ENCODE assay signal across 8 cellular contexts in the genomic region with DNA sequence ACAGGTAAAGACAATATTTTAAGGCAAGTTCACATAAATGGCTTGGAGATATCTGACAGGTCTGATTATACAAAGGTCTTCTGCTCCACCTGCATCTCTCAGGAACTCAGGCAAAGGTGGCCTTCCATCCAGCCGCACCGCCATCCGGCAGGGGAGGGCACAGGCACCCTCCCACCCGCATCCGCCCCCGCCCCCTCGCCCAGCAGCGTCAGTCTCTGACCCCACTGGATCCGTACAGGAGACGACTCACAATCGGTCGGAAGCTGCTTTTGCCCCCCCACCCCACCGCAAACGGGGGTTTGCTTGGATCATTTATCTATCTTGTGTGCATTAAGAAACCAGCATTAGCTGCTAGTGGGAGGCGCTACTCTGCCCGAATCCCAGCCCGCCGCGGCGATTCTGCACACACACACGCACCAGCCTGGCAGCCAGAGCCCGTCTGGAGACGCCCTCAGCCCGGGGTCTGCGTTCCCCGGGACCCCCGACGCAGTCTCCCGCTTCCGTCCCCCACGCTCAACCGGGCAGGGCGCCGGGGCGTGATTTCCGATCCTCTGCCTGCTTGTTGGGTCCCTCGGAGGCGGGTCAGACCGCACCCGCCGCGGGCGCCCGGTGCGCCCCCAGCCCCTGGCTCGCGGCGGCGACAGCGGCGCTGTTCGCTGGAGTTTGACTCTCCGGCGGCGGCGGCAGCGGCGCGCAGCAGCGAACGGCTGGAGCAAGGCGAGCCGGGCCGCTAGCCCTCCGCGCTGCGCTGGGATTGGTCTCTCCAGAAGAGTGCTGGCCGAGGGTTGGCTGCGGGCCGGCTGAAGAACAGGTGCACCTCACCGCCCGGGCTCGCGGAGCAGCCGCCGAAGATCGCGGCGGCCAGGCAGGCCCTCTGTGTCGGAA. TPM values are rescaled to one million over a fixed set of nuclear protein-coding genes. Genes with fewer than 3 reads are reported as not detected.
DNase-seq lines count a peak whose midpoint lies in the region; ATAC-seq and TF ChIP-seq lines count a peak whose summit lies in the region.

No MANE protein-coding gene starts in this region.

- H3K4me1 ChIP-seq in Caco-2 = no peaks in the 10 kb centered on the region

- no peak for TF ChIP-seq CTCF in Caco-2 (IDR thresholded peaks at IDR 0.05; ENCODE audit: insufficient read depth in 1 of 2, low read depth in 1 of 2, low read length in 1 of 2, severe bottlenecking in 1 of 2, unreplicated experiment in 1 of 2)

- no peaks in the 10 kb centered on the region for H3K9me3 Mint-ChIP-seq in activated T-helper 2 cell treated with anti-CD3 and anti-CD28 coated beads, Interferon-gamma antibody, Interleukin-2, Interleukin-4, amounts not matched to agents 10 μg/mL and 5 μg/mL and 100 μg/mL, durations not matched to agents 14 hours and 24 hours and 36 hours
- H3K9me3 Mint-ChIP-seq in Caco-2 (ENCODE audit: unreplicated experiment) = peaks cover 10% of the 10 kb centered on the region

- intact Hi-C loops in posterior cingulate gyrus (cut with DNase I) = no loop called here
- intact Hi-C loops in activated T-helper 2 cell treated with anti-CD3 and anti-CD28 coated beads, Interferon-gamma antibody, Interleukin-2, Interleukin-4, amounts not matched to agents 10 μg/mL and 5 μg/mL and 100 μg/mL, durations not matched to agents 14 hours and 24 hours and 36 hours (cut with micrococcal nuclease) = no loop called here
- intact Hi-C loops in Caco-2 (cut with micrococcal nuclease; ENCODE audit: unreplicated experiment) = no loop called here

- POLR2A ChIA-PET in Caco-2 (lab: Charles Lee) = no interaction called here

- no peaks in the 10 kb centered on the region for H3K27me3 ChIP-seq in Caco-2 (replicated peaks; ENCODE audit: control insufficient read depth, insufficient read depth, low read length)

- no TSS peak for BruUV-seq in Caco-2 (replicated peaks; lab: Mats Ljungman, UMichigan)

- no peak overlapping the region for H3K27ac Mint-ChIP-seq in activated T-helper 2 cell treated with anti-CD3 and anti-CD28 coated beads, Interferon-gamma antibody, Interleukin-2, Interleukin-4, amounts not matched to agents 10 μg/mL and 5 μg/mL and 100 μg/mL, durations not matched to agents 14 hours and 24 hours and 36 hours
- no peak overlapping the region for H3K27ac Mint-ChIP-seq in Caco-2 (ENCODE audit: unreplicated experiment)

- ATAC-seq in SK-N-SH treated with all-trans-retinoic acid at 6 μM for 48 hours = peak; percentile 82

- H3K4me1 Mint-ChIP-seq in activated T-helper 2 cell treated with anti-CD3 and anti-CD28 coated beads, Interferon-gamma antibody, Interleukin-2, Interleukin-4, amounts not matched to agents 10 μg/mL and 5 μg/mL and 100 μg/mL, durations not matched to agents 14 hours and 24 hours and 36 hours (ENCODE audit: low read depth) = peaks cover 6% of the 10 kb centered on the region
- H3K4me1 Mint-ChIP-seq in Caco-2 (ENCODE audit: low read depth, unreplicated experiment) = no peaks in the 10 kb centered on the region

- no peaks in the 10 kb centered on the region for H3K9me3 ChIP-seq in Caco-2

- no peak overlapping the region for H3K4me3 Mint-ChIP-seq in activated T-helper 2 cell treated with anti-CD3 and anti-CD28 coated beads, Interferon-gamma antibody, Interleukin-2, Interleukin-4, amounts not matched to agents 10 μg/mL and 5 μg/mL and 100 μg/mL, durations not matched to agents 14 hours and 24 hours and 36 hours (ENCODE audit: low read depth)
- no peak overlapping the region for H3K4me3 Mint-ChIP-seq in Caco-2 (ENCODE audit: unreplicated experiment)

- no peak overlapping the region for H3K4me3 ChIP-seq in Caco-2 (ENCODE audit: low read depth, low read length)

- H3K27me3 Mint-ChIP-seq in activated T-helper 2 cell treated with anti-CD3 and anti-CD28 coated beads, Interferon-gamma antibody, Interleukin-2, Interleukin-4, amounts not matched to agents 10 μg/mL and 5 μg/mL and 100 μg/mL, durations not matched to agents 14 hours and 24 hours and 36 hours (ENCODE audit: low read depth) = peaks cover 45% of the 10 kb centered on the region
- peaks cover 7% of the 10 kb centered on the region for H3K27me3 Mint-ChIP-seq in Caco-2 (ENCODE audit: insufficient read depth, unreplicated experiment)

- CTCF ChIA-PET in Caco-2 (lab: Charles Lee) = no interaction called here

- DNase-seq in NCI-H82 (lab: John Stamatoyannopoulos, UW) = peak; percentile 82
- no peak for DNase-seq in NCI-H82 treated with DMSO at 0.1 percent for 48 hours (lab: John Stamatoyannopoulos, UW; ENCODE audit: unreplicated experiment)
- DNase-seq in germinal center (ENCODE audit: low spot score) = peak; percentile 10
- peak in 9 of 10 donors; percentile 56 to 95 (median 80) for DNase-seq in posterior cingulate gyrus
- DNase-seq in activated T-helper 2 cell treated with anti-CD3 and anti-CD28 coated beads, Interferon-gamma antibody, Interleukin-2, Interleukin-4, amounts not matched to agents 10 μg/mL and 5 μg/mL and 100 μg/mL, durations not matched to agents 14 hours and 24 hours and 36 hours (ENCODE audit: low spot score) = no peak
- no peak for DNase-seq in Caco-2
- no peak for DNase-seq in GF-D8 (lab: John Stamatoyannopoulos, UW)

- no peaks in the 10 kb centered on the region for H3K36me3 ChIP-seq in Caco-2 (ENCODE audit: control insufficient read depth, insufficient read depth, low read length)

- peaks cover 4% of the 10 kb centered on the region for H3K36me3 Mint-ChIP-seq in activated T-helper 2 cell treated with anti-CD3 and anti-CD28 coated beads, Interferon-gamma antibody, Interleukin-2, Interleukin-4, amounts not matched to agents 10 μg/mL and 5 μg/mL and 100 μg/mL, durations not matched to agents 14 hours and 24 hours and 36 hours (ENCODE audit: low read depth)
- no peaks in the 10 kb centered on the region for H3K36me3 Mint-ChIP-seq in Caco-2 (ENCODE audit: insufficient read depth, unreplicated experiment)

TF ChIP-seq in SK-N-SH treated with all-trans-retinoic acid at 6 μM for 48 hours, 23 proteins besides CTCF, POLR2A, EP300 and RAD21:
- TF ChIP-seq SNAI2 (CRISPR knock-in tag; IDR thresholded peaks at IDR 0.05) (peak; percentile 100), RARB (CRISPR knock-in tag; IDR thresholded peaks at IDR 0.05) (no peak), ISL1 (CRISPR knock-in tag; IDR thresholded peaks at IDR 0.05) (no peak), ZNF8 (CRISPR knock-in tag; IDR thresholded peaks at IDR 0.05) (no peak), ARNTL (CRISPR knock-in tag; IDR thresholded peaks at IDR 0.05; ENCODE audit: borderline replicate concordance, low read depth) (no peak)
- TF ChIP-seq, protein P1, sequence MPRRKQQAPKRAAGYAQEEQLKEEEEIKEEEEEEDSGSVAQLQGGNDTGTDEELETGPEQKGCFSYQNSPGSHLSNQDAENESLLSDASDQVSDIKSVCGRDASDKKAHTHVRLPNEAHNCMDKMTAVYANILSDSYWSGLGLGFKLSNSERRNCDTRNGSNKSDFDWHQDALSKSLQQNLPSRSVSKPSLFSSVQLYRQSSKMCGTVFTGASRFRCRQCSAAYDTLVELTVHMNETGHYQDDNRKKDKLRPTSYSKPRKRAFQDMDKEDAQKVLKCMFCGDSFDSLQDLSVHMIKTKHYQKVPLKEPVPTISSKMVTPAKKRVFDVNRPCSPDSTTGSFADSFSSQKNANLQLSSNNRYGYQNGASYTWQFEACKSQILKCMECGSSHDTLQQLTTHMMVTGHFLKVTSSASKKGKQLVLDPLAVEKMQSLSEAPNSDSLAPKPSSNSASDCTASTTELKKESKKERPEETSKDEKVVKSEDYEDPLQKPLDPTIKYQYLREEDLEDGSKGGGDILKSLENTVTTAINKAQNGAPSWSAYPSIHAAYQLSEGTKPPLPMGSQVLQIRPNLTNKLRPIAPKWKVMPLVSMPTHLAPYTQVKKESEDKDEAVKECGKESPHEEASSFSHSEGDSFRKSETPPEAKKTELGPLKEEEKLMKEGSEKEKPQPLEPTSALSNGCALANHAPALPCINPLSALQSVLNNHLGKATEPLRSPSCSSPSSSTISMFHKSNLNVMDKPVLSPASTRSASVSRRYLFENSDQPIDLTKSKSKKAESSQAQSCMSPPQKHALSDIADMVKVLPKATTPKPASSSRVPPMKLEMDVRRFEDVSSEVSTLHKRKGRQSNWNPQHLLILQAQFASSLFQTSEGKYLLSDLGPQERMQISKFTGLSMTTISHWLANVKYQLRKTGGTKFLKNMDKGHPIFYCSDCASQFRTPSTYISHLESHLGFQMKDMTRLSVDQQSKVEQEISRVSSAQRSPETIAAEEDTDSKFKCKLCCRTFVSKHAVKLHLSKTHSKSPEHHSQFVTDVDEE (CRISPR knock-in tag; IDR thresholded peaks at IDR 0.05) = 0 out of 2 replicates have a peak, but pooled peaks have one; percentile 8

RNA-seq across cellular contexts. Expression of a gene that starts 0.8 kb away (rescaled TPM):
- not detected in 2 replicates for total RNA-seq in activated T-helper 2 cell treated with anti-CD3 and anti-CD28 coated beads, Interferon-gamma antibody, Interleukin-2, Interleukin-4, amounts not matched to agents 10 μg/mL and 5 μg/mL and 100 μg/mL, durations not matched to agents 14 hours and 24 hours and 36 hours
- 0.66 and 1.1 TPM in 2 replicates for total RNA-seq in Caco-2 (2022)

Comparison
In these comparisons a context has a peak if more than half of its experiments do, and no peak if none do; other contexts are left out.
1. DNase-seq: peak in NCI-H82 (single experiment), germinal center (single experiment) and posterior cingulate gyrus (9 of 10); none in NCI-H82 treated with DMSO at 0.1 percent for 48 hours (single experiment), activated T-helper 2 cell treated with anti-CD3 and anti-CD28 coated beads, Interferon-gamma antibody, Interleukin-2, Interleukin-4, amounts not matched to agents 10 μg/mL and 5 μg/mL and 100 μg/mL, durations not matched to agents 14 hours and 24 hours and 36 hours (single experiment), Caco-2 (0 of 2) and GF-D8 (single experiment).